ENCODE assay signal across 13 cellular contexts in the genomic region with DNA sequence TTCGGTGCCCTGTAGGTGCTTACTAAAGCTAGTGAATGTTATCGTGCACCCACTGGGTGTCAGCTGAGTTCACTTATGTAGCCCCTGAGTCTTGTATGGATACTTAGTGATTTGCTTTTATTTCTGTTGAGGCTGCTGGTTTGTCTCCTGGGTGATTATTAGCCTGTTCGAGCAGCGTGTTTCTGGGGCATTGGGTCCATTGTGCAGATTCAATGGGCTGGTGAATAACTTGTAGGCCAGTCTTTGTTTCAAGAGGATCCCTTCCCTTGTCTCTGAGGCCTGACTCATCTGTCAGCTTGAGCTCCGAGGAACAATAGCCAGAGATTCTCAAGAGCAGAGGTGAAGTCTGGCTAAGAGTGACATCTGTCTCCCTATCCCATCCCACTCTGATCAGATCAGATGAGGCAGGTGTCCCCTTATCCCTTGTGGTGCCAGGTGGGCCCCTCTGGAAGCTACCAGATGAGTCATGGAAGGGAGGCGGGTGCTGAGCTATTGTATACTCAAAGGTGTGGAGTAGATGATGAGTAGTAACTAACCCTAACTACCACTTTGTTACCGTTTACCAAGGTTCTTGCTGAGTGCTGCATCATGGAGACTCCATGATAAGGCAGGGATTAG. TPM values are rescaled to one million over a fixed set of nuclear protein-coding genes. Genes with fewer than 3 reads are reported as not detected.
DNase-seq lines count a peak whose midpoint lies in the region; FAIRE-seq and TF ChIP-seq lines count a peak whose summit lies in the region.
"Had no signal": no experiment of that assay in that cellular context is flagged by ENCODE, and none has a peak within 500 bp of the region (broad histone marks: within the 10 kb centered on the region; RNA-seq: fewer than 3 reads in every experiment).

No MANE protein-coding gene starts in this region.

- DNase-seq in NCI-H1105 treated with DMSO at 0.1 percent for 48 hours (lab: John Stamatoyannopoulos, UW) (peak; percentile 24), NCI-H1105 (lab: John Stamatoyannopoulos, UW) (no peak), HL-60 (ENCODE audit: low read depth in 1 of 2, low spot score in 1 of 2) (no peak), SHP77 (lab: John Stamatoyannopoulos, UW) (peak; percentile 52 to 64), kidney tubule cell (ENCODE audit: low spot score) (peak; percentile 16), small intestine (no peak), osteoblast (ENCODE audit: insufficient read length, low spot score, missing footprints) (no peak), hepatic stellate cell (ENCODE audit: low spot score) (no peak)
- DNase-seq: foreskin melanocyte had no signal

- TF ChIP-seq CTCF in HL-60 (IDR thresholded peaks at IDR 0.05; ENCODE audit: insufficient read depth, low read length): no peak
- TF ChIP-seq CTCF in osteoblast (IDR thresholded peaks at IDR 0.05; ENCODE audit: extremely low read depth, low read depth, low read length): no peak

- no peak overlapping the region for H3K4me3 ChIP-seq in HL-60 (replicated peaks; ENCODE audit: insufficient read depth, low read length)
- H3K4me3 ChIP-seq in small intestine (ENCODE audit: low read depth in 1 of 2, low read length in 2 of 2): no peak overlapping the region
- H3K4me3 ChIP-seq in osteoblast (ENCODE audit: insufficient read depth, low read length): no peak overlapping the region
- H3K4me3 ChIP-seq: thoracic aorta had no signal

- no peak for FAIRE-seq in small intestine (lab: Jason Lieb, UNC)
- FAIRE-seq: keratinocyte, RCC 7860 had no signal

- no peak overlapping the region for H3K4me2 ChIP-seq in osteoblast (ENCODE audit: insufficient read depth, low read length)

- WGBS in small intestine, 3 donors: 53 to 76% (median 59%) methylated on average over 7 of the region's 7 CpGs

- H3K27me3 ChIP-seq in HL-60 (ENCODE audit: insufficient read depth, poor library complexity, severe bottlenecking): peaks cover 13% of the 10 kb centered on the region
- H3K27me3 ChIP-seq in small intestine (ENCODE audit: control insufficient read depth in 2 of 2, insufficient read depth in 2 of 2, low read length in 2 of 2): peaks cover 0 to 4% of the 10 kb centered on the region in 2 donors
- peaks cover 43% of the 10 kb centered on the region for H3K27me3 ChIP-seq in osteoblast (ENCODE audit: insufficient read depth, low read length)

- H3K27ac ChIP-seq in HL-60 (replicated peaks) (peak overlapping the region; percentile 16; the same call in 1 of the 2 replicates), small intestine (ENCODE audit: low read depth in 1 of 2, low read length in 1 of 2) (no peak overlapping the region), osteoblast (ENCODE audit: low read depth, low read length) (no peak overlapping the region)
- H3K27ac ChIP-seq: 22Rv1, thoracic aorta had no signal

- no peaks in the 10 kb centered on the region for H3K79me2 ChIP-seq in osteoblast (ENCODE audit: insufficient read depth, low read length)

- H3K36me3 ChIP-seq in small intestine (ENCODE audit: control insufficient read depth in 2 of 2, insufficient read depth in 2 of 2, low read length in 2 of 2): no peaks in the 10 kb centered on the region
- no peaks in the 10 kb centered on the region for H3K36me3 ChIP-seq in osteoblast (ENCODE audit: insufficient read depth, low read length)
- H3K36me3 ChIP-seq: thoracic aorta had no signal

- H3K9me3 ChIP-seq in small intestine (ENCODE audit: control insufficient read depth, low read depth) (no peaks in the 10 kb centered on the region), osteoblast (ENCODE audit: low read depth, low read length) (no peaks in the 10 kb centered on the region)
- H3K9me3 ChIP-seq: thoracic aorta had no signal

- peaks cover 0 to 4% of the 10 kb centered on the region in 2 donors for H3K4me1 ChIP-seq in small intestine (ENCODE audit: control insufficient read depth in 2 of 2, insufficient read depth in 1 of 2, low read depth in 1 of 2, low read length in 1 of 2)
- H3K4me1 ChIP-seq in osteoblast (ENCODE audit: insufficient read depth, low read length): peaks cover 30% of the 10 kb centered on the region

- no peak overlapping the region for H2AFZ ChIP-seq in osteoblast (ENCODE audit: low read length)

- no peaks in the 10 kb centered on the region for H4K20me1 ChIP-seq in osteoblast (ENCODE audit: insufficient read depth, low read length)

RNA-seq across cellular contexts. Expression of a gene that starts 3.7 kb away (rescaled TPM):
- polyA plus RNA-seq in small intestine: 1 to 10 TPM in 1 of 3 donors, under 1 TPM in 1, not detected in 1; 0.27 to 1.3 TPM
- 1.8 TPM in 2 replicates for total RNA-seq in osteoblast

RNA-seq across cellular contexts. Expression of a gene that starts 39.3 kb away (rescaled TPM):
- under 1 TPM in 1 of 3 donors, not detected in 2; 0.10 TPM for polyA plus RNA-seq in small intestine
- not detected in 2 replicates for total RNA-seq in osteoblast
- total RNA-seq: thoracic aorta had no signal
- polyA plus RNA-seq: keratinocyte had no signal

RNA-seq across cellular contexts. Expression of a gene that starts 43.2 kb away (rescaled TPM):
- under 1 TPM in 1 of 3 donors, not detected in 2; 0.75 TPM for polyA plus RNA-seq in small intestine
- not detected in 2 replicates for total RNA-seq in osteoblast
- polyA plus RNA-seq: keratinocyte had no signal

Comparison
In these comparisons a context has a peak if more than half of its experiments do, and no peak if none do; other contexts are left out.
1. DNase-seq: peak in NCI-H1105 treated with DMSO at 0.1 percent for 48 hours (single experiment), SHP77 (2 of 2) and kidney tubule cell (single experiment); none in NCI-H1105 (single experiment), HL-60 (0 of 2), small intestine (single experiment), osteoblast (single experiment) and hepatic stellate cell (single experiment).